15 cellular contexts compared by ENCODE assay signal in genomic region chr17:18408906-18409305, GRCh38. TPM values are rescaled to one million over a fixed set of nuclear protein-coding genes. Genes with fewer than 3 reads are reported as not detected.
DNase-seq lines count a peak whose midpoint lies in the region; ATAC-seq, FAIRE-seq and TF ChIP-seq lines count a peak whose summit lies in the region.
"Not testable (repeated sequence)": the region's sequence is repeated elsewhere in the genome, so short reads cannot be mapped to it uniquely, and the experiment has no call there.
"Had no signal": no experiment of that assay in that cellular context is flagged by ENCODE, and none has a peak within 500 bp of the region (broad histone marks: within the 10 kb centered on the region; RNA-seq: fewer than 3 reads in every experiment).

No MANE protein-coding gene starts in this region.

- CTCF ChIA-PET in A549 (lab: Yijun Ruan, JAX) = not testable (repeated sequence)

- not testable (repeated sequence) for H3K27ac ChIP-seq in A549
- peak overlapping the region; percentile 37 for H3K27ac ChIP-seq in DOHH2 (ENCODE audit: low read depth, low read length)

- not testable (repeated sequence) for H4K20me1 ChIP-seq in DOHH2 (ENCODE audit: control insufficient read depth, insufficient read depth, low read depth, low read length)

- 71% methylated on average over 3 of the region's 3 CpGs for WGBS in A549 (ENCODE audit: missing lambda C conversion rate)

- H3K9me3 ChIP-seq in A549; DOHH2 (ENCODE audit: control insufficient read depth, insufficient read depth, low read length): not testable (repeated sequence)

- TF ChIP-seq EP300 in A549 (IDR thresholded peaks at IDR 0.05) = not testable (repeated sequence)

- H3K4me1 Mint-ChIP-seq in activated naive CD8-positive, alpha-beta T cell treated with anti-CD3 and anti-CD28 coated beads, Interleukin-2, amount 10 ng/mL, durations not matched to agents 7 days and 5 days = peaks cover 22% of the 10 kb centered on the region

- in situ Hi-C loops in KBM-7 (cut with MboI; ENCODE audit: low pct_unique_long_range_greater_than_20kb, low sequenced_read_pairs); SK-MEL-5 (cut with HindIII; ENCODE audit: low pct_unique_long_range_greater_than_20kb, low sequenced_read_pairs): not testable (repeated sequence)

- FAIRE-seq in A549 (lab: Jason Lieb, UNC) = peak; percentile 98

- not testable (repeated sequence) for H3K4me2 ChIP-seq in A549
- H3K4me2 ChIP-seq in DOHH2 (ENCODE audit: low read length) = peak overlapping the region; percentile 71

- not testable (repeated sequence) for H3K36me3 Mint-ChIP-seq in activated naive CD8-positive, alpha-beta T cell treated with anti-CD3 and anti-CD28 coated beads, Interleukin-2, amount 10 ng/mL, durations not matched to agents 7 days and 5 days

- H3K4me3 Mint-ChIP-seq in activated naive CD8-positive, alpha-beta T cell treated with anti-CD3 and anti-CD28 coated beads, Interleukin-2, amount 10 ng/mL, durations not matched to agents 7 days and 5 days = not testable (repeated sequence)

- not testable (repeated sequence) for TF ChIP-seq CTCF in A549 (IDR thresholded peaks at IDR 0.05); DOHH2 (IDR thresholded peaks at IDR 0.05; ENCODE audit: low read depth, low read length, poor library complexity, severe bottlenecking)

- not testable (repeated sequence) for TF ChIP-seq RAD21 in A549 (conservative IDR thresholded peaks at IDR 0.05 in 1 of 2, IDR thresholded peaks at IDR 0.05 in 1 of 2)

- TF ChIP-seq POLR2A in A549 (IDR thresholded peaks at IDR 0.05; ENCODE audit: low read length) = not testable (repeated sequence)

- not testable (repeated sequence) for H3K4me3 ChIP-seq in A549
- peak overlapping the region; percentile 56 for H3K4me3 ChIP-seq in DOHH2 (ENCODE audit: low read length)

- POLR2A ChIA-PET in A549 (lab: Yijun Ruan, JAX); activated naive CD8-positive, alpha-beta T cell treated with anti-CD3 and anti-CD28 coated beads, Interleukin-2, amount 10 ng/mL, durations not matched to agents 7 days and 5 days (lab: Charles Lee): not testable (repeated sequence)

- H3K9me3 Mint-ChIP-seq in activated naive CD8-positive, alpha-beta T cell treated with anti-CD3 and anti-CD28 coated beads, Interleukin-2, amount 10 ng/mL, durations not matched to agents 7 days and 5 days = not testable (repeated sequence)

- H3K27me3 Mint-ChIP-seq in activated naive CD8-positive, alpha-beta T cell treated with anti-CD3 and anti-CD28 coated beads, Interleukin-2, amount 10 ng/mL, durations not matched to agents 7 days and 5 days = not testable (repeated sequence)

- not testable (repeated sequence) for H3K9me2 ChIP-seq in DOHH2 (replicated peaks; ENCODE audit: control insufficient read depth, low read length)

- H3K27ac Mint-ChIP-seq in activated naive CD8-positive, alpha-beta T cell treated with anti-CD3 and anti-CD28 coated beads, Interleukin-2, amount 10 ng/mL, durations not matched to agents 7 days and 5 days = peak overlapping the region; percentile 45

- H3K4me1 ChIP-seq in A549 = peaks cover 16% of the 10 kb centered on the region
- peaks cover 22% of the 10 kb centered on the region for H3K4me1 ChIP-seq in DOHH2 (ENCODE audit: control insufficient read depth, low read length)

- H3K79me2 ChIP-seq in DOHH2 (ENCODE audit: control insufficient read depth, low read length) = not testable (repeated sequence)

- ATAC-seq in A549; activated naive CD8-positive, alpha-beta T cell treated with anti-CD3 and anti-CD28 coated beads, Interleukin-2, amount 10 ng/mL, durations not matched to agents 7 days and 5 days (ENCODE audit: low read depth): not testable (repeated sequence)

- not testable (repeated sequence) for DNase-seq in A549 (ENCODE audit: low read depth in 1 of 2, low spot score in 1 of 2); activated naive CD8-positive, alpha-beta T cell treated with anti-CD3 and anti-CD28 coated beads, Interleukin-2, amount 10 ng/mL, durations not matched to agents 7 days and 5 days
- DNase-seq in KBM-7 = peak; percentile 61
- DNase-seq in NCI-H526 treated with DMSO at 0.1 percent for 48 hours (lab: John Stamatoyannopoulos, UW) = peak; percentile 58
- peak; percentile 90 for DNase-seq in SK-MEL-5 (ENCODE audit: low read depth, low spot score)
- peak; percentile 27 for DNase-seq in inferior parietal cortex (ENCODE audit: extremely low spot score)
- peak; percentile 58 for DNase-seq in pons (ENCODE audit: low spot score)

- not testable (repeated sequence) for H3K36me3 ChIP-seq in DOHH2 (ENCODE audit: control insufficient read depth, low read length)

- H3K27me3 ChIP-seq in DOHH2 (ENCODE audit: control insufficient read depth, low read length) = not testable (repeated sequence)

- not testable (repeated sequence) for H3F3A ChIP-seq in DOHH2 (ENCODE audit: control insufficient read depth, insufficient read depth)

TF ChIP-seq in A549, 52 proteins besides CTCF, POLR2A, EP300 and RAD21:
- TF ChIP-seq, protein P1, sequence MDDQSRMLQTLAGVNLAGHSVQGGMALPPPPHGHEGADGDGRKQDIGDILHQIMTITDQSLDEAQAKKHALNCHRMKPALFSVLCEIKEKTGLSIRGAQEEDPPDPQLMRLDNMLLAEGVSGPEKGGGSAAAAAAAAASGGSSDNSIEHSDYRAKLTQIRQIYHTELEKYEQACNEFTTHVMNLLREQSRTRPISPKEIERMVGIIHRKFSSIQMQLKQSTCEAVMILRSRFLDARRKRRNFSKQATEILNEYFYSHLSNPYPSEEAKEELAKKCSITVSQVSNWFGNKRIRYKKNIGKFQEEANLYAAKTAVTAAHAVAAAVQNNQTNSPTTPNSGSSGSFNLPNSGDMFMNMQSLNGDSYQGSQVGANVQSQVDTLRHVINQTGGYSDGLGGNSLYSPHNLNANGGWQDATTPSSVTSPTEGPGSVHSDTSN (IDR thresholded peaks at IDR 0.05) = 0 out of 2 replicates have a peak, but pooled peaks have one; percentile 13

RNA-seq across cellular contexts. Expression of gene EVPLL, which starts 31.3 kb away (rescaled TPM):
- polyA plus RNA-seq in A549 (2011; rRNA removed) (not detected in 2 replicates), A549 (2017; fragmentation: RNase III; extraction: RNeasy Plus Mini Kit Qiagen cat#74134 plus additional on column Dnase treatment) (0.05 to 0.07 TPM in 2 of 3 replicates, not detected in the other)
- polyA plus RNA-seq in A549 (2012; cell fraction: cytosol; rRNA removed) = 0.01 TPM in 1 of 2 replicates, not detected in the other
- 0.27 and 0.30 TPM in 2 replicates for polyA plus RNA-seq in A549 (2012; cell fraction: nucleus; rRNA removed)
- polyA minus RNA-seq in A549 (2011; rRNA and poly(A)+ RNA removed) = not detected in 2 replicates
- not detected in 2 replicates for total RNA-seq in SK-MEL-5 (2014; rRNA removed; shearing (Covaris generic))
- polyA plus RNA-seq in SK-MEL-5 (2015; cell fraction: cytosol; rRNA removed) = not detected in 2 replicates
- not detected in 2 replicates for polyA plus RNA-seq in SK-MEL-5 (2015; cell fraction: nucleus; rRNA removed)
- not detected for total RNA-seq in activated naive CD8-positive, alpha-beta T cell treated with anti-CD3 and anti-CD28 coated beads, Interleukin-2, amount 10 ng/mL, durations not matched to agents 7 days and 5 days
- total RNA-seq: A172, body of pancreas, IMR-90, NCI-H460, posterior vena cava, SJSA1 had no signal
- polyA plus RNA-seq: CD14-positive monocyte, IMR-90 had no signal

RNA-seq across cellular contexts. Expression of gene SHMT1, which starts 45.6 kb away (rescaled TPM):
- polyA plus RNA-seq in A549 (2011; rRNA removed) (38.7 and 43.2 TPM in 2 replicates), A549 (2017; fragmentation: RNase III; extraction: RNeasy Plus Mini Kit Qiagen cat#74134 plus additional on column Dnase treatment) (58.3 to 66.1 TPM (median 62.1 TPM) in 3 replicates)
- 56.9 and 67.4 TPM in 2 replicates for polyA plus RNA-seq in A549 (2012; cell fraction: cytosol; rRNA removed)
- 71.9 and 91.1 TPM in 2 replicates for polyA plus RNA-seq in A549 (2012; cell fraction: nucleus; rRNA removed)
- 39.3 and 48.6 TPM in 2 replicates for polyA minus RNA-seq in A549 (2011; rRNA and poly(A)+ RNA removed)
- 20.5 and 21.4 TPM in 2 replicates for total RNA-seq in SK-MEL-5 (2014; rRNA removed; shearing (Covaris generic))
- polyA plus RNA-seq in SK-MEL-5 (2015; cell fraction: cytosol; rRNA removed) = 28.6 and 32.3 TPM in 2 replicates
- 23.5 and 29.1 TPM in 2 replicates for polyA plus RNA-seq in SK-MEL-5 (2015; cell fraction: nucleus; rRNA removed)
- 10 to 100 TPM; 45.4 to 48.1 TPM for total RNA-seq in activated naive CD8-positive, alpha-beta T cell treated with anti-CD3 and anti-CD28 coated beads, Interleukin-2, amount 10 ng/mL, durations not matched to agents 7 days and 5 days
